ENCODE assay signal across 11 cellular contexts in the genomic region with DNA sequence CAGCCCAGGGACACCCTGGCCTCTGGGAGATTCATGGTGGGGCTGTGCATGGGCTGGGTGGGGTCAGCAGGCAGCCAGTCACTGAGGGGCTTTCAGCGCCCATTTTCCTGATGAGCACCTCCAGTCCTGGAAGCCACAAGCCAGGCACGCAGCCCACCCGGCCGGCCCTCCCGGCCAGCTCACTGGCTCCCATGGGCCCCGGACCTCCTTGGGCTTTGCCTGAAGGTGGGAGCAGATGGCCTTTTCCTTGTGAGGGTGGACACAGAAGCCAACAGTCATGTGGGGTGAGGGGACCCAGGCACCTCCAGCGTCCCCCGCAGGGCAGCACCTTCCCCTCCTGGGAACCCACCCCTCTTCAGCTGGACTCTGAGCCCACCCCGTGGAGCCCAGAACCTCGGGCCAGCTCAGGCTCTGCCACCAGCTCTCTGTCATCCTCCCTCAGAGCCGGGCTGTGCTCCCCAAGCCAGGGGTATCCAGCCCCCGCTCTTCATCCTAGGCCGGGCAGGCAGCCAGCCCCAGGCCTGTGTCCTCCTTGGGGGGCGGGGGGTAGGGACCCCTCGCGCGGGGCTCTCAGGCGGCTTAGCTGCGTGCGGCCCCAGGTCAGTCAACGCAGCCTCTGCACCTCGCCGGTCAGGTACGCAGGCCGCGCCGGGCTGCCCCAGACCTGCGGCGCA. TPM values are rescaled to one million over a fixed set of nuclear protein-coding genes. Genes with fewer than 3 reads are reported as not detected.
DNase-seq lines count a peak whose midpoint lies in the region; ATAC-seq and TF ChIP-seq lines count a peak whose summit lies in the region.
"Had no signal": no experiment of that assay in that cellular context is flagged by ENCODE, and none has a peak within 500 bp of the region (broad histone marks: within the 10 kb centered on the region; RNA-seq: fewer than 3 reads in every experiment).

No MANE protein-coding gene starts in this region.

- H3K27me3 Mint-ChIP-seq in GM23338 (ENCODE audit: insufficient read depth, low read depth, poor library complexity) = peaks cover 25% of the 10 kb centered on the region
- peaks cover 0 to 16% (median 7%) of the 10 kb centered on the region in 5 donors for H3K27me3 Mint-ChIP-seq in naive thymus-derived CD8-positive, alpha-beta T cell

- no peaks in the 10 kb centered on the region for H3K9me2 ChIP-seq in GM23338 (ENCODE audit: insufficient read depth)

- no peaks in the 10 kb centered on the region for H3K9me3 Mint-ChIP-seq in GM23338
- no peaks in the 10 kb centered on the region for H3K9me3 Mint-ChIP-seq in naive thymus-derived CD8-positive, alpha-beta T cell
- H3K9me3 Mint-ChIP-seq: activated naive CD8-positive, alpha-beta T cell treated with anti-CD3 and anti-CD28 coated beads, Interleukin-2, amount 50 U/mL, for 24 hours had no signal

- DNase-seq in GM23338 (ENCODE audit: low spot score) (no peak), coronary artery (ENCODE audit: low spot score) (no peak), NCI-H2107 (lab: John Stamatoyannopoulos, UW) (no peak), NAMALWA (ENCODE audit: low spot score) (no peak), SK-N-DZ (ENCODE audit: low spot score) (no peak)
- DNase-seq in naive thymus-derived CD8-positive, alpha-beta T cell = no peak

- peak overlapping the region; percentile 64 for H3K4me3 Mint-ChIP-seq in GM23338
- peak overlapping the region; percentile 49 to 78 (median 60) for H3K4me3 Mint-ChIP-seq in naive thymus-derived CD8-positive, alpha-beta T cell
- H3K4me3 Mint-ChIP-seq: activated naive CD8-positive, alpha-beta T cell treated with anti-CD3 and anti-CD28 coated beads, Interleukin-2, amount 50 U/mL, for 24 hours had no signal

- no peaks in the 10 kb centered on the region for H3K36me3 ChIP-seq in BLaER1 treated with 17β-estradiol and CSF1 and Interleukin-3, amounts not matched to agents 10 nM and 100 nM
- no peaks in the 10 kb centered on the region for H3K36me3 ChIP-seq in GM23338 (ENCODE audit: insufficient read depth)

- peak overlapping the region; percentile 96 to 100 (median 100); a peak in 20 of 22 replicates for H3K4me2 ChIP-seq in BLaER1 treated with 17β-estradiol and CSF1 and Interleukin-3, amounts not matched to agents 10 nM and 100 nM
- H3K4me2 ChIP-seq in GM23338 = peak overlapping the region; percentile 78

- ATAC-seq in GM23338 (no peak; the same call in 2 of the 3 replicates), HG02981 (IDR thresholded peaks at IDR 0.05; ENCODE audit: unreplicated experiment) (no peak)
- ATAC-seq in naive thymus-derived CD8-positive, alpha-beta T cell = no peak

- peaks cover 61 to 75% (median 67%) of the 10 kb centered on the region in 11 experiments for H3K27me3 ChIP-seq in BLaER1 treated with 17β-estradiol and CSF1 and Interleukin-3, amounts not matched to agents 10 nM and 100 nM
- H3K27me3 ChIP-seq in GM23338 (ENCODE audit: insufficient read depth) = peaks cover 49% of the 10 kb centered on the region

- H3K9ac ChIP-seq in BLaER1 treated with 17β-estradiol and CSF1 and Interleukin-3, amounts not matched to agents 10 nM and 100 nM = no peak overlapping the region

- no peaks in the 10 kb centered on the region for H3K36me3 Mint-ChIP-seq in GM23338 (ENCODE audit: low read depth)
- H3K36me3 Mint-ChIP-seq in naive thymus-derived CD8-positive, alpha-beta T cell = no peaks in the 10 kb centered on the region
- H3K36me3 Mint-ChIP-seq: CD14-positive monocyte had no signal

- no peaks in the 10 kb centered on the region for H3F3A ChIP-seq in GM23338 (replicated peaks; ENCODE audit: low read depth)

- H3K9me3 ChIP-seq in BLaER1 treated with 17β-estradiol and CSF1 and Interleukin-3, amounts not matched to agents 10 nM and 100 nM (replicated peaks in 1 of 11) = no peaks in the 10 kb centered on the region
- H3K9me3 ChIP-seq: psoas muscle had no signal

- TF ChIP-seq CTCF in GM23338 (conservative IDR thresholded peaks at IDR 0.05; ENCODE audit: low read depth in 2 of 2) = no peak
- no peak for TF ChIP-seq CTCF in coronary artery (IDR thresholded peaks at IDR 0.05)

- H3K4me1 ChIP-seq in BLaER1 treated with 17β-estradiol and CSF1 and Interleukin-3, amounts not matched to agents 10 nM and 100 nM = peaks cover 14 to 26% (median 19%) of the 10 kb centered on the region in 10 experiments
- 0 out of 2 replicates have a peak, but pooled peaks cover 4% of the 10 kb centered on the region for H3K4me1 ChIP-seq in GM23338 (ENCODE audit: insufficient read depth)

- no peaks in the 10 kb centered on the region for H3K79me2 ChIP-seq in GM23338 (replicated peaks; ENCODE audit: insufficient read depth)

- peaks cover 0 to 66% (median 34%) of the 10 kb centered on the region in 11 experiments; a peak in 18 of 22 replicates for H4K20me1 ChIP-seq in BLaER1 treated with 17β-estradiol and CSF1 and Interleukin-3, amounts not matched to agents 10 nM and 100 nM
- peaks cover 4% of the 10 kb centered on the region; the same call in 1 of the 2 replicates for H4K20me1 ChIP-seq in GM23338 (replicated peaks; ENCODE audit: insufficient read depth)

- H3K4me3 ChIP-seq in BLaER1 treated with 17β-estradiol and CSF1 and Interleukin-3, amounts not matched to agents 10 nM and 100 nM = peak overlapping the region in 6 of 10 experiments; percentile 38 to 75 (median 66); a peak in 6 of 20 replicates
- peak overlapping the region; percentile 53 for H3K4me3 ChIP-seq in GM23338
- H3K4me3 ChIP-seq in coronary artery = peak overlapping the region; percentile 85

- peaks cover 2% of the 10 kb centered on the region; the same call in 2 of the 3 replicates for H3K4me1 Mint-ChIP-seq in GM23338
- H3K4me1 Mint-ChIP-seq in naive thymus-derived CD8-positive, alpha-beta T cell = peaks cover 0 to 2% (median 0%) of the 10 kb centered on the region in 4 donors

- no peak overlapping the region for H3K27ac ChIP-seq in BLaER1 treated with 17β-estradiol and CSF1 and Interleukin-3, amounts not matched to agents 10 nM and 100 nM
- no peak overlapping the region for H3K27ac ChIP-seq in GM23338 (ENCODE audit: low read depth)
- H3K27ac ChIP-seq in coronary artery = no peak overlapping the region
- H3K27ac ChIP-seq: psoas muscle had no signal

- peak overlapping the region; percentile 74; the same call in 1 of the 2 replicates for H2AFZ ChIP-seq in GM23338

- POLR2A ChIA-PET in naive thymus-derived CD8-positive, alpha-beta T cell (lab: Charles Lee) = interaction anchor here (0.5 kb wide), 1 partner anchor 581 kb away, joined by 5 read pairs; no protein-coding TSS in a partner anchor

- H3K27ac Mint-ChIP-seq in GM23338 = no peak overlapping the region
- H3K27ac Mint-ChIP-seq in naive thymus-derived CD8-positive, alpha-beta T cell = no peak overlapping the region
- H3K27ac Mint-ChIP-seq: activated naive CD8-positive, alpha-beta T cell treated with anti-CD3 and anti-CD28 coated beads, Interleukin-2, amount 50 U/mL, for 24 hours; CD14-positive monocyte had no signal

TF ChIP-seq in GM23338, 12 proteins besides CTCF, POLR2A, EP300 and RAD21:
- no peak for TF ChIP-seq JUNB (IDR thresholded peaks at IDR 0.05; ENCODE audit: unreplicated experiment)
TF ChIP-seq in GM23338: peak in this region for 0.

RNA-seq across cellular contexts. Expression of gene FGFR3, which starts 0.8 kb away (rescaled TPM):
- 14.8 and 17.4 TPM in 2 replicates for total RNA-seq in GM23338 (2014; rRNA removed; shearing (Covaris generic))
- 3.6 and 4.2 TPM in 2 replicates for polyA plus RNA-seq in GM23338 (2016; fragmentation: Nextera tagmentation; extraction: Ambion mirVana)
- total RNA-seq in naive thymus-derived CD8-positive, alpha-beta T cell = not detected
- under 1 TPM in 1 of 3 donors, not detected in 2; 0.19 TPM for polyA plus RNA-seq in naive thymus-derived CD8-positive, alpha-beta T cell
- polyA plus RNA-seq in SK-N-DZ (2014; cell fraction: cytosol; rRNA removed) = 1.0 and 3.2 TPM in 2 replicates
- polyA plus RNA-seq in SK-N-DZ (2014; cell fraction: nucleus; rRNA removed) = 16.5 and 20.3 TPM in 2 replicates
- polyA plus RNA-seq: CD14-positive monocyte had no signal

Comparison
In these comparisons a context has a peak if more than half of its experiments do, and no peak if none do; other contexts are left out.
1. RNA of gene FGFR3, which starts 0.8 kb away (total RNA-seq): 14.8 to 17.4 TPM in GM23338; not detected in naive thymus-derived CD8-positive, alpha-beta T cell; every median in the first group is over 10 times any median in the second.
2. Peak in every context shown above with its lines, with median percentiles within 50 percentile points of each other: H3K4me3 ChIP-seq.